8 cellular contexts compared by ENCODE assay signal in the genomic region with DNA sequence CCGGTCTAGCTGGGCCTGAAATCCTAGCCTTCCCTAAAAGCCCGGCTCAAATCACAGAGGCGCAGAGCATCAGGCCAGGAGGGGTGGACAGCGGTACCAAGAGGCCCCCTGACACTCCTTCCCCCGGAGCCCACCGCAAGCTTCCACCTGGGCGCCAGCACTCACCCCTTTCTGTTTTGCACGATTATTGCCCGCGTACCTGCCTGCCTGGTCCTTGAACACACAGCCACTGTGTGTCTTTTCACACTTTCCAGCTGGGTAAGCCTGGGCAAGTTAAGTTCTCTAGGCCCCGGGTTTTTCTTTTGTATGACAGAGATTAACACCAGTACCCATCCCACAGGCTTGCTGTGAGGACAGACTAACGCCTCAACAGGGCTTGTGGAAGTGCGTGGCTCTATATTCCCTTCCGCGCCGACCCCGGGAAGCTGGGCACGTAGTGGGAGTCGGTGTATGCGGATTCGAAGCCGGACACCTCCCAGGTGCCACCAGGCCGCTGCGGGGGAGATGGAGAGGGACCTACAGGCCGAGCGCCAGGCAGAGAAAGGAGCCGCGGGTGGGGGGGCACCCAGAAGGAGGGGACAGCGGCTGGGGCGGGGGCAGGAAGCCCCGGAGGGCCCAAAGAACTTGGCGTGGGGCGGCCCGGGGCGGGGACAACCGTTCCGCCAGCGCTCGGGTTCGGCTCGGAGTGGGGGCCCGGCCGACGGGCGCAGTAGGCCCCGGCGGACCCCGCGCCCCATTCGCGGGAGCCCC. TPM values are rescaled to one million over a fixed set of nuclear protein-coding genes. Genes with fewer than 3 reads are reported as not detected.
DNase-seq lines count a peak whose midpoint lies in the region; ATAC-seq, FAIRE-seq and TF ChIP-seq lines count a peak whose summit lies in the region.

No MANE protein-coding gene starts in this region.

- H2BK12ac ChIP-seq in H1 (ENCODE audit: low read depth, low read length): no peak overlapping the region

- H3K27ac ChIP-seq in H1 (ENCODE audit: low read depth, low read length): no peak overlapping the region

- H2AFZ ChIP-seq in H1 (ENCODE audit: low read length): no peak overlapping the region; the same call in 1 of the 2 replicates

- H4K8ac ChIP-seq in H1 (ENCODE audit: extremely low read depth, insufficient read depth, low read length): no peak overlapping the region

- no peak overlapping the region for H3K18ac ChIP-seq in H1 (ENCODE audit: extremely low read depth, low read length)

- peaks cover 3 to 6% of the 10 kb centered on the region in 2 experiments for H4K20me1 ChIP-seq in H1 (replicated peaks in 1 of 2; ENCODE audit: control insufficient read depth in 1 of 2, insufficient read depth in 2 of 2, low read length in 2 of 2)

- H3K4me2 ChIP-seq in H1 (ENCODE audit: insufficient read depth in 1 of 2, low read depth in 2 of 2, low read length in 2 of 2): peak overlapping the region; percentile 84 to 91

- peaks cover 28% of the 10 kb centered on the region for H3K4me1 Mint-ChIP-seq in activated CD8-positive, alpha-beta T cell treated with anti-CD3 and anti-CD28 coated beads for 36 hours (ENCODE audit: low read depth)

- no peak for TF ChIP-seq RAD21 in H1 (IDR thresholded peaks at IDR 0.05 in 1 of 2, conservative IDR thresholded peaks at IDR 0.05 in 1 of 2; ENCODE audit: low read depth in 2 of 2, low read length in 2 of 2)

- DNase-seq in LHCN-M2 (ENCODE audit: low read depth) (peak; percentile 33), H1 (ENCODE audit: low read depth in 1 of 2, low spot score in 2 of 2) (peak in 1 of 2 experiments; percentile 55), OCI-M2 (lab: John Stamatoyannopoulos, UW; ENCODE audit: unreplicated experiment) (no peak)
- peak; percentile 60 for DNase-seq in activated CD8-positive, alpha-beta T cell treated with anti-CD3 and anti-CD28 coated beads for 36 hours
- DNase-seq in stimulated activated naive CD4-positive, alpha-beta T cell (lab: John Stamatoyannopoulos, UW): peak; percentile 15 to 51 (median 50)

- peaks cover 0 to 12% of the 10 kb centered on the region in 2 experiments; a peak in 2 of 4 replicates for H3K79me2 ChIP-seq in H1 (ENCODE audit: control insufficient read depth in 1 of 2, insufficient read depth in 2 of 2, low read length in 2 of 2)

- H3K27me3 Mint-ChIP-seq in activated CD8-positive, alpha-beta T cell treated with anti-CD3 and anti-CD28 coated beads for 36 hours: no peaks in the 10 kb centered on the region

- no peak overlapping the region for H3K56ac ChIP-seq in H1 (replicated peaks; ENCODE audit: insufficient read length, low read depth, low read length)

- H2BK20ac ChIP-seq in H1 (ENCODE audit: low read length): no peak overlapping the region

- no peak overlapping the region for H2AK5ac ChIP-seq in H1 (ENCODE audit: low read depth, low read length)

- H3K23ac ChIP-seq in H1 (ENCODE audit: insufficient read length): no peak overlapping the region

- TF ChIP-seq CTCF in activated CD8-positive, alpha-beta T cell treated with anti-CD3 and anti-CD28 coated beads for 36 hours (IDR thresholded peaks at IDR 0.05): no peak
- no peak for TF ChIP-seq CTCF in H1 (IDR thresholded peaks at IDR 0.05; ENCODE audit: control extremely low read depth in 1 of 3, insufficient read depth in 1 of 3, low read depth in 1 of 3, low read length in 3 of 3)

- POLR2A ChIA-PET in activated CD8-positive, alpha-beta T cell treated with anti-CD3 and anti-CD28 coated beads for 36 hours (lab: Charles Lee): interaction anchor here (1.5 to 1.8 kb wide), 2 partner anchors 10 to 73 kb away, joined by 4 to 6 read pairs; no protein-coding TSS in a partner anchor
- POLR2A ChIA-PET in H1 (lab: Charles Lee; ENCODE audit: partially characterized antibody): no interaction called here

- no peak overlapping the region for H4K91ac ChIP-seq in H1 (replicated peaks; ENCODE audit: insufficient read length, low read length)

- TF ChIP-seq POLR2A in H1 (IDR thresholded peaks at IDR 0.05; ENCODE audit: control extremely low read depth in 1 of 2, low read depth in 2 of 2, low read length in 2 of 2): no peak

- peak; percentile 26 for ATAC-seq in GM21825 (IDR thresholded peaks at IDR 0.05; ENCODE audit: unreplicated experiment)
- peak; percentile 26 for ATAC-seq in activated CD8-positive, alpha-beta T cell treated with anti-CD3 and anti-CD28 coated beads for 36 hours

- no peak for FAIRE-seq in H1 (lab: Jason Lieb, UNC)

- no peak overlapping the region for H2BK120ac ChIP-seq in H1 (replicated peaks; ENCODE audit: low read depth, low read length)

- 0 out of 2 replicates have a peak, but pooled peaks cover 4% of the 10 kb centered on the region for H3K23me2 ChIP-seq in H1 (ENCODE audit: low read depth, low read length)

- H4K5ac ChIP-seq in H1 (ENCODE audit: insufficient read length, low read depth, low read length): no peak overlapping the region

- no peaks in the 10 kb centered on the region for H3K9me3 Mint-ChIP-seq in activated CD8-positive, alpha-beta T cell treated with anti-CD3 and anti-CD28 coated beads for 36 hours

- no peak for TF ChIP-seq EP300 in H1 (IDR thresholded peaks at IDR 0.05; ENCODE audit: borderline replicate concordance in 1 of 2, low read depth in 2 of 2, low read length in 2 of 2)

- peak overlapping the region; percentile 93 for H3K4me3 Mint-ChIP-seq in activated CD8-positive, alpha-beta T cell treated with anti-CD3 and anti-CD28 coated beads for 36 hours

- H3K9me3 ChIP-seq in ES-I3 (ENCODE audit: control insufficient read depth, insufficient read depth, low read length) (no peaks in the 10 kb centered on the region), H1 (ENCODE audit: insufficient read depth in 2 of 2, low read depth in 1 of 2, low read length in 1 of 2) (no peaks in the 10 kb centered on the region), mononuclear cell (ENCODE audit: low read depth, low read length) (no peaks in the 10 kb centered on the region)

- H3K27me3 ChIP-seq in H1 (replicated peaks in 1 of 4; ENCODE audit: control insufficient read depth in 3 of 4, extremely low read depth in 1 of 4, insufficient read depth in 3 of 4, low read length in 3 of 4): peaks cover 0 to 3% (median under 1%) of the 10 kb centered on the region in 4 experiments; a peak in 2 of 7 replicates
- H3K27me3 ChIP-seq in mononuclear cell (ENCODE audit: insufficient read depth, low read length): no peaks in the 10 kb centered on the region

- CTCF ChIA-PET in activated CD8-positive, alpha-beta T cell treated with anti-CD3 and anti-CD28 coated beads for 36 hours (lab: Charles Lee): interaction anchor here (1.3 to 1.8 kb wide), 3 partner anchors 15 to 211 kb away, joined by 4 to 9 read pairs (median 5); no protein-coding TSS in a partner anchor
- CTCF ChIA-PET in H1 (lab: Charles Lee; ENCODE audit: partially characterized antibody): interaction anchor here (0.5 to 2.3 kb wide), 10 partner anchors 10 to 418 kb away, joined by 3 to 12 read pairs (median 3); no protein-coding TSS in a partner anchor

- peak overlapping the region; percentile 93 for H3K27ac Mint-ChIP-seq in activated CD8-positive, alpha-beta T cell treated with anti-CD3 and anti-CD28 coated beads for 36 hours

- intact Hi-C loops in activated CD8-positive, alpha-beta T cell treated with anti-CD3 and anti-CD28 coated beads for 36 hours (cut with micrococcal nuclease): loop anchor here (5.0 kb wide), 1 partner anchor 75 kb away; no protein-coding TSS in a partner anchor

- no peak overlapping the region for H2BK5ac ChIP-seq in H1 (ENCODE audit: low read depth, low read length)

- no peak overlapping the region for H2BK15ac ChIP-seq in H1 (ENCODE audit: low read length)

- peak overlapping the region; percentile 59 for H3K9ac ChIP-seq in ES-I3 (ENCODE audit: low read depth, low read length)
- H3K9ac ChIP-seq in H1 (replicated peaks in 1 of 4; ENCODE audit: extremely low read depth in 1 of 4, low read depth in 3 of 4, low read length in 3 of 4): peak overlapping the region; percentile 29 to 98 (median 61); a peak in 6 of 7 replicates

- peaks cover 14% of the 10 kb centered on the region for H3K36me3 Mint-ChIP-seq in activated CD8-positive, alpha-beta T cell treated with anti-CD3 and anti-CD28 coated beads for 36 hours (ENCODE audit: low read depth)

- H3K4me1 ChIP-seq in ES-I3 (ENCODE audit: insufficient read depth, low read length) (no peaks in the 10 kb centered on the region), H1 (replicated peaks in 1 of 4; ENCODE audit: control insufficient read depth in 3 of 4, insufficient read depth in 4 of 4, low read length in 3 of 4) (no peaks in the 10 kb centered on the region; a peak in 2 of 7 replicates), mononuclear cell (ENCODE audit: insufficient read depth, low read length) (peaks cover 31% of the 10 kb centered on the region)

- H3K14ac ChIP-seq in H1 (ENCODE audit: insufficient read length): no peak overlapping the region

- H3K4me3 ChIP-seq in H1 (ENCODE audit: extremely low read depth in 1 of 4, insufficient read depth in 2 of 4, low read depth in 3 of 4, low read length in 4 of 4) (peak overlapping the region; percentile 39 to 82 (median 67)), mononuclear cell (ENCODE audit: low read length) (peak overlapping the region; percentile 58)

- WGBS in H1 (ENCODE audit: extremely low coverage in 1 of 2, insufficient coverage in 1 of 2, insufficient read length in 1 of 2, insufficient replicate concordance in 2 of 2, low coverage in 1 of 2, low lambda C conversion rate in 2 of 2, missing lambda C conversion rate in 1 of 2), 2 experiments: 25% methylated on average over 22 of the region's 51 CpGs; no CpG with 5 or more reads in 1 of the 2 experiments

- H3K36me3 ChIP-seq in ES-I3 (ENCODE audit: insufficient read depth, low read length): peaks cover 9% of the 10 kb centered on the region
- H3K36me3 ChIP-seq in H1 (ENCODE audit: control insufficient read depth in 2 of 4, insufficient read depth in 4 of 4, low read length in 3 of 4): peaks cover 5 to 15% (median 11%) of the 10 kb centered on the region in 4 experiments; a peak in 5 of 8 replicates

- no peak overlapping the region for H3K4ac ChIP-seq in H1 (replicated peaks; ENCODE audit: insufficient read length, low read depth, low read length)

- no peaks in the 10 kb centered on the region; the same call in 1 of the 2 replicates for H3K79me1 ChIP-seq in H1 (ENCODE audit: low read depth, low read length)

RNA-seq across cellular contexts. Expression of gene ZNF746, which starts 0.8 kb away (rescaled TPM):
- total RNA-seq in LHCN-M2 (2014; rRNA removed) (27.6 and 29.6 TPM in 2 replicates), mononuclear cell (38.1 TPM)
- polyA plus RNA-seq in LHCN-M2 (2012): 13.2 TPM
- total RNA-seq in activated CD8-positive, alpha-beta T cell treated with anti-CD3 and anti-CD28 coated beads for 36 hours: 10 to 100 TPM; 12.6 to 13.0 TPM
- total RNA-seq in H1 (2021; fragmentation: NEBNext Ultra II Directional; extraction: Animal tissue kit (Norgen Biotek cat#: 25700)): 15.4 and 15.6 TPM in 2 replicates
- 7.5 and 9.1 TPM in 2 replicates for polyA plus RNA-seq in H1 (2011; rRNA removed)
- 6.8 TPM for polyA plus RNA-seq in H1 (2011; cell fraction: cytosol; rRNA removed)
- polyA plus RNA-seq in H1 (2011; cell fraction: nucleus; rRNA removed): 14.0 TPM
- 8.4 to 12.7 TPM (median 10.6 TPM) in 4 replicates for polyA plus RNA-seq in H1 (2012, experiment 1 of 2)
- polyA plus RNA-seq in H1 (2012, experiment 2 of 2): 9.8 TPM
- 8.0 TPM for polyA plus RNA-seq in H1 (2013, experiment 1 of 2)
- polyA plus RNA-seq in H1 (2013, experiment 2 of 2): 7.6 TPM
- polyA minus RNA-seq in H1 (2011; rRNA and poly(A)+ RNA removed): 7.2 and 11.5 TPM in 2 replicates
- 11.9 TPM for polyA minus RNA-seq in H1 (2011; cell fraction: cytosol; rRNA and poly(A)+ RNA removed)
- polyA minus RNA-seq in H1 (2011; cell fraction: nucleus; rRNA and poly(A)+ RNA removed): 14.7 TPM

RNA-seq across cellular contexts. Expression of gene ZNF777, which starts 36.0 kb away (rescaled TPM):
- total RNA-seq in LHCN-M2 (2014; rRNA removed) (11.0 and 15.9 TPM in 2 replicates), mononuclear cell (10.8 TPM)
- polyA plus RNA-seq in LHCN-M2 (2012): 9.9 TPM
- total RNA-seq in activated CD8-positive, alpha-beta T cell treated with anti-CD3 and anti-CD28 coated beads for 36 hours: 10 to 100 TPM; 11.7 to 12.5 TPM
- total RNA-seq in H1 (2021; fragmentation: NEBNext Ultra II Directional; extraction: Animal tissue kit (Norgen Biotek cat#: 25700)): 10.1 and 11.2 TPM in 2 replicates
- 8.0 and 9.4 TPM in 2 replicates for polyA plus RNA-seq in H1 (2011; rRNA removed)
- polyA plus RNA-seq in H1 (2011; cell fraction: cytosol; rRNA removed): 7.3 TPM
- polyA plus RNA-seq in H1 (2011; cell fraction: nucleus; rRNA removed): 6.9 TPM
- 5.7 to 11.4 TPM (median 9.2 TPM) in 4 replicates for polyA plus RNA-seq in H1 (2012, experiment 1 of 2)
- 6.2 TPM for polyA plus RNA-seq in H1 (2012, experiment 2 of 2)
- 6.5 TPM for polyA plus RNA-seq in H1 (2013, experiment 1 of 2)
- 6.1 TPM for polyA plus RNA-seq in H1 (2013, experiment 2 of 2)
- polyA minus RNA-seq in H1 (2011; rRNA and poly(A)+ RNA removed): 4.1 and 4.3 TPM in 2 replicates
- polyA minus RNA-seq in H1 (2011; cell fraction: cytosol; rRNA and poly(A)+ RNA removed): 9.1 TPM
- 4.5 TPM for polyA minus RNA-seq in H1 (2011; cell fraction: nucleus; rRNA and poly(A)+ RNA removed)
